23 cellular contexts compared by ENCODE assay signal in genomic region chr5:179311581-179311980, GRCh38. TPM values are rescaled to one million over a fixed set of nuclear protein-coding genes. Genes with fewer than 3 reads are reported as not detected.
A peak's percentile ranks its signal among the peaks of the same experiment; 100 is the strongest.
DNase-seq lines count a peak whose midpoint lies in the region; ATAC-seq, FAIRE-seq and TF ChIP-seq lines count a peak whose summit lies in the region.
"Had no signal": no experiment of that assay in that cellular context is flagged by ENCODE, and none has a peak within 500 bp of the region (broad histone marks: within the 10 kb centered on the region; RNA-seq: fewer than 3 reads in every experiment).

No MANE protein-coding gene starts in this region.

- DNase-seq in heart left ventricle (peak in 3 of 5 donors; percentile 5 to 23 (median 6)), cardiac septum (ENCODE audit: low spot score) (no peak), kidney (peak; percentile 30), neural progenitor cell (ENCODE audit: low spot score) (no peak), spleen (peak; percentile 23), nucleus accumbens (lab: John Stamatoyannopoulos, UW) (no peak)
- DNase-seq: Karpas-422, MV-4-11, NCI-H1105 treated with DMSO at 0.1 percent for 48 hours, NCI-H2081, NCI-H2171, NCI-H345, NCI-H524 treated with DMSO at 0.1 percent for 48 hours, NCI-H82 had no signal

- TF ChIP-seq POLR2A in heart left ventricle (IDR thresholded peaks at IDR 0.05) = no peak
- no peak for TF ChIP-seq POLR2A in spleen (IDR thresholded peaks at IDR 0.05)

- peaks cover 10% of the 10 kb centered on the region for H3K27me3 Mint-ChIP-seq in neural progenitor cell (ENCODE audit: insufficient read depth, low read depth)

- no peak overlapping the region for H3K4me2 ChIP-seq in neural progenitor cell
- H3K4me2 ChIP-seq: GM23338 had no signal

- H3K27ac ChIP-seq in heart left ventricle (no peak overlapping the region), kidney (ENCODE audit: low read depth in 2 of 2, low read length in 2 of 2) (no peak overlapping the region), neural progenitor cell (no peak overlapping the region), spleen (no peak overlapping the region)
- H3K27ac ChIP-seq: C4-2B had no signal

- no peak for TF ChIP-seq CTCF in heart left ventricle (IDR thresholded peaks at IDR 0.05)
- TF ChIP-seq CTCF in kidney (IDR thresholded peaks at IDR 0.05; ENCODE audit: borderline replicate concordance, extremely low read depth, insufficient read depth) = no peak
- no peak for TF ChIP-seq CTCF in neural progenitor cell (IDR thresholded peaks at IDR 0.05)
- no peak for TF ChIP-seq CTCF in spleen (IDR thresholded peaks at IDR 0.05 in 8 of 11, conservative IDR thresholded peaks at IDR 0.05 in 3 of 11)

- H3F3A ChIP-seq in neural progenitor cell (ENCODE audit: low read depth) = no peaks in the 10 kb centered on the region

- no peak for FAIRE-seq in kidney (lab: Jason Lieb, UNC)
- FAIRE-seq: A204.1, G401.6, GM12892 had no signal

- H3K36me3 ChIP-seq in heart left ventricle = no peaks in the 10 kb centered on the region
- no peaks in the 10 kb centered on the region for H3K36me3 ChIP-seq in kidney (ENCODE audit: control insufficient read depth in 1 of 2, insufficient read depth in 2 of 2, low read length in 2 of 2)
- H3K36me3 ChIP-seq in neural progenitor cell = no peaks in the 10 kb centered on the region
- H3K36me3 ChIP-seq in spleen = peaks cover 0 to 3% (median 0%) of the 10 kb centered on the region in 6 donors
- H3K36me3 ChIP-seq: HAP-1 had no signal

- H3K79me2 ChIP-seq in neural progenitor cell (ENCODE audit: low read depth) = no peaks in the 10 kb centered on the region

- H3K9me3 ChIP-seq in heart left ventricle (peaks cover 0 to 8% (median 0%) of the 10 kb centered on the region in 12 donors), kidney (ENCODE audit: control insufficient read depth in 1 of 2, low read length in 2 of 2) (no peaks in the 10 kb centered on the region), neural progenitor cell (ENCODE audit: low read depth) (no peaks in the 10 kb centered on the region), spleen (peaks cover 0 to 8% (median 2%) of the 10 kb centered on the region in 8 donors)
- H3K9me3 ChIP-seq: HAP-1 had no signal

- H3K4me3 ChIP-seq in heart left ventricle (no peak overlapping the region), kidney (ENCODE audit: low read length in 2 of 2) (no peak overlapping the region), neural progenitor cell (no peak overlapping the region), spleen (no peak overlapping the region)
- H3K4me3 ChIP-seq: GM23338, HAP-1 had no signal

- WGBS in heart left ventricle, 4 donors = 88 to 95% (median 91%) methylated on average over 10 of the region's 10 CpGs
- WGBS in spleen, 5 donors = 85 to 92% (median 90%) methylated on average over 10 of the region's 10 CpGs

- H3K36me3 Mint-ChIP-seq in neural progenitor cell = peaks cover 2% of the 10 kb centered on the region

- intact Hi-C loops in heart left ventricle (cut with DNase I) = no loop called here
- intact Hi-C loops in cardiac septum (cut with DNase I) = no loop called here
- intact Hi-C loops in kidney (cut with DNase I) = no loop called here
- intact Hi-C loops in spleen (cut with DNase I; ENCODE audit: low total_unique reads) = no loop called here

- H3K9ac ChIP-seq in kidney (ENCODE audit: low read length in 2 of 2) (no peak overlapping the region), neural progenitor cell (no peak overlapping the region)

- ATAC-seq in heart left ventricle (no peak), GM18858 (IDR thresholded peaks at IDR 0.05; ENCODE audit: unreplicated experiment) (no peak), HG03039 (IDR thresholded peaks at IDR 0.05; ENCODE audit: unreplicated experiment) (no peak)
- ATAC-seq: GM23338, Panc1 had no signal

- H3K27me3 ChIP-seq in heart left ventricle (no peaks in the 10 kb centered on the region), neural progenitor cell (no peaks in the 10 kb centered on the region), spleen (replicated peaks in 1 of 7) (no peaks in the 10 kb centered on the region)

- no peak overlapping the region for H3K4me3 Mint-ChIP-seq in neural progenitor cell
- H3K4me3 Mint-ChIP-seq: GM23338 had no signal

- no peak overlapping the region for H2AFZ ChIP-seq in neural progenitor cell (replicated peaks)
- H2AFZ ChIP-seq: GM23338 had no signal

- peaks cover 6% of the 10 kb centered on the region for H3K9me3 Mint-ChIP-seq in neural progenitor cell

- H3K4me1 Mint-ChIP-seq in neural progenitor cell = peaks cover 10% of the 10 kb centered on the region

- H4K20me1 ChIP-seq in neural progenitor cell (ENCODE audit: low read depth) = no peaks in the 10 kb centered on the region

- H3K4me1 ChIP-seq in heart left ventricle (peaks cover 0 to 19% (median 7%) of the 10 kb centered on the region in 12 donors), kidney (ENCODE audit: control insufficient read depth in 1 of 2, insufficient read depth in 1 of 2, low read depth in 1 of 2, low read length in 2 of 2) (no peaks in the 10 kb centered on the region), neural progenitor cell (no peaks in the 10 kb centered on the region), spleen (peaks cover 6 to 50% (median 21%) of the 10 kb centered on the region in 6 donors)
- H3K4me1 ChIP-seq: HAP-1 had no signal

- peak overlapping the region; percentile 9 for H3K27ac Mint-ChIP-seq in neural progenitor cell
- H3K27ac Mint-ChIP-seq: GM23338 had no signal

RNA-seq across cellular contexts. Expression of gene ADAMTS2, which starts 33.7 kb away (rescaled TPM):
- total RNA-seq in heart left ventricle (10 to 100 TPM in 2 of 9 donors, 1 to 10 TPM in 7; 1.1 to 23.0 (median 5.5) TPM), cardiac septum (5.9 TPM), kidney (13.6 TPM), neural progenitor cell (ENCODE audit: low replicate concordance) (1.2 and 3.0 TPM in 2 replicates), spleen (100 to 1,000 TPM in 1 of 7 donors, 10 to 100 TPM in 6; 44.0 to 101 (median 64.5) TPM)
- polyA plus RNA-seq in heart left ventricle (1 to 10 TPM; 1.8 to 6.8 TPM), kidney (ENCODE audit: insufficient read depth, low read depth, low replicate concordance) (2.0 TPM), spleen (10 to 100 TPM in 1 of 3 donors, 1 to 10 TPM in 2; 4.0 to 16.8 (median 4.4) TPM)

Comparison
In these comparisons a context has a peak if more than half of its experiments do, and no peak if none do; other contexts are left out.
1. DNase-seq: peak in heart left ventricle (3 of 5), kidney (single experiment) and spleen (single experiment); none in cardiac septum (single experiment), neural progenitor cell (single experiment) and nucleus accumbens (0 of 56).